Comparison of ENCODE assay signal across 1 cellular context in the genomic region with DNA sequence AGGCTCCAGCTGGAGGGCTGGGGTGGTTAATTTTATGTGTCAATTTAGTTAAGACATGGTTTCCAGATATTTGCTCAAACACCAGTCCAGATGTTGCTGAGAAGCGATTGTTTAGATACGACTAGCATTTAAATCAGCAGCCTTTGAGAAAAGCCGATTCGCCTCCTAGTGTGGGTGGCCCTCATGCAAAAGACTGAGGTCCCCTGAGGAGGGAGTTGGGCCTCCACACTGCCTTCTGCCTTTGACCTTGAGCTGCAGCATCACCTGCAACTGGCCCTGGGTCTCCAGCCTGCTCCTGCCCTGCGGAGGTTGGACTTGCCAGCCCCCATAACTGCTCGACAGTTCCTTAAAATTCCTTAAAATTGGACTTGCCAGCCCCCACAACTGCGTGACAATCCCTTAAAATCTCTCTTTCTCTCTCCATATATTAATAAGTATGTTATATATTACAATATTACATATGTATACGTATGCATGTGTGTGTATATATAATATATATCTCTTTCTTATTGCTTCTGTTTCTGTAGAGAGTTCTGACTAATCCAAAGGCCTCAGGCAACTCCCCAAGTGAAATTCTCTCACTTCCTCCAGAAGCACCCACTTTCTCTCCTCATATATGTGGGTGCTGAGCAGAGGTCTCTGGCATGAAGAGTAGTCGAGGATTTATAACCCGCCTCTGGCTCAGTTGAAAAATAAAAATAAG.
TF ChIP-seq lines count a peak whose summit lies in the region.

No MANE protein-coding gene starts in this region.

TF ChIP-seq in GM23338, 12 proteins besides CTCF, POLR2A, EP300 and RAD21 (continued from another document):
- TF ChIP-seq ETS1 (IDR thresholded peaks at IDR 0.05): no peak
- no peak for TF ChIP-seq JUNB (IDR thresholded peaks at IDR 0.05; ENCODE audit: unreplicated experiment)
- no peak for TF ChIP-seq EZH2 (IDR thresholded peaks at IDR 0.05; ENCODE audit: low read depth, unreplicated experiment)
- no peak for TF ChIP-seq ZNF331 (CRISPR knock-in tag; IDR thresholded peaks at IDR 0.05; ENCODE audit: low read depth)
- TF ChIP-seq CREB1 (CRISPR knock-in tag; IDR thresholded peaks at IDR 0.05; ENCODE audit: low read depth): no peak
- TF ChIP-seq REST (IDR thresholded peaks at IDR 0.05; ENCODE audit: unreplicated experiment): no peak
- no peak for TF ChIP-seq ZNF462 (CRISPR knock-in tag; IDR thresholded peaks at IDR 0.05)
- TF ChIP-seq STAT1 (IDR thresholded peaks at IDR 0.05; ENCODE audit: unreplicated experiment): no peak
- TF ChIP-seq POLR2AphosphoS5 (IDR thresholded peaks at IDR 0.05; ENCODE audit: low read depth): no peak
